Comparison of ENCODE assay signal across 16 cellular contexts in the genomic region with DNA sequence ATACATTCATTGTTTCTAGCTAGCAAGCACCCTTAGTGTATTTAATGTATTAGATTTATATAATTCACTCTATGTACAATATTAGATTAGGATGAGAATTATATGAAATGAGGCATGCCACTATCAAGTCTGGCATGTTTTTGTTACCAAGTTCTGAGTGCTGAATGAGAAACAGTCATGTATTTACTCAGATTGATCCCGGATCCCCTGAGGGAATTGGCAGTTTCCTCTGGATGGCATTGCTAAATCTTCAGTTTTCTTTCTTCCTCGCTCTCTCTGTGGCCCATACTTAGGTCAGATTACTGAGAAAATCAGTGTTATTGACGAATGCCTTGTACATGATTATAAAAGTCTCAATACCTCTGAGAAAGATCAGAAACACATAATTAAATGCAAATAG.
A peak's percentile ranks its signal among the peaks of the same experiment; 100 is the strongest.
DNase-seq lines count a peak whose midpoint lies in the region; ATAC-seq, FAIRE-seq and TF ChIP-seq lines count a peak whose summit lies in the region.
"Had no signal": no experiment of that assay in that cellular context is flagged by ENCODE, and none has a peak within 500 bp of the region (broad histone marks: within the 10 kb centered on the region; RNA-seq: fewer than 3 reads in every experiment).

No MANE protein-coding gene starts in this region.

- ATAC-seq in RWPE2 (ENCODE audit: low read depth), result peak; percentile 54
- ATAC-seq: A549, HCT116 had no signal

- 0 out of 2 replicates have a peak, but pooled peaks cover 3% of the 10 kb centered on the region for H3K36me3 ChIP-seq in RWPE2 (ENCODE audit: low read depth)
- H3K36me3 ChIP-seq: BE2C had no signal

- no peaks in the 10 kb centered on the region for H3K27me3 ChIP-seq in RWPE2 (ENCODE audit: insufficient read depth, poor library complexity, severe bottlenecking)
- H3K27me3 ChIP-seq: BE2C had no signal

- no peak for FAIRE-seq in HTR-8/SVneo (lab: Jason Lieb, UNC)
- FAIRE-seq: A549, GM12891, H54 had no signal

- DNase-seq in NCI-H69 (lab: John Stamatoyannopoulos, UW) (peak; percentile 86), RWPE2 (ENCODE audit: low spot score) (no peak), epithelial cell of esophagus (ENCODE audit: low read depth) (peak; percentile 86), renal cortical epithelial cell (ENCODE audit: low read depth) (peak; percentile 31), HTR-8/SVneo (ENCODE audit: insufficient read length, low spot score) (no peak), hepatic stellate cell (ENCODE audit: low spot score) (no peak)
- DNase-seq: BE2C; CD4-positive, alpha-beta memory T cell; DMS79; GM23248 had no signal

- peaks cover 2% of the 10 kb centered on the region for H3K9me3 ChIP-seq in RWPE2 (ENCODE audit: severe bottlenecking)
- H3K9me3 ChIP-seq: A549, BE2C had no signal

- no peak overlapping the region for H3K4me3 ChIP-seq in RWPE2 (ENCODE audit: severe bottlenecking)
- H3K4me3 ChIP-seq in epithelial cell of esophagus (ENCODE audit: low read length), result no peak overlapping the region
- H3K4me3 ChIP-seq: A549, GM23248 had no signal

- peaks cover 17% of the 10 kb centered on the region for H3K4me1 ChIP-seq in RWPE2 (ENCODE audit: insufficient read depth, poor library complexity, severe bottlenecking)
- H3K4me1 ChIP-seq: A549, BE2C had no signal

- H3K27ac ChIP-seq in RWPE2 (ENCODE audit: poor library complexity, severe bottlenecking), result no peak overlapping the region
- H3K27ac ChIP-seq: A549, C4-2B, GM23248, HL-60 had no signal

- TF ChIP-seq CTCF in RWPE2 (IDR thresholded peaks at IDR 0.05; ENCODE audit: poor library complexity, severe bottlenecking) (no peak), epithelial cell of esophagus (IDR thresholded peaks at IDR 0.05; ENCODE audit: insufficient read depth, low read depth, low read length, missing control alignments) (no peak)

Comparison
In these comparisons a context has a peak if more than half of its experiments do, and no peak if none do; other contexts are left out.
1. DNase-seq: peak in NCI-H69 (single experiment), epithelial cell of esophagus (single experiment) and renal cortical epithelial cell (single experiment); none in RWPE2 (single experiment), HTR-8/SVneo (single experiment) and hepatic stellate cell (single experiment).